Comparison of ENCODE assay signal across 19 cellular contexts in genomic region chr1:31487143-31487542, GRCh38.
DNase-seq lines count a peak whose midpoint lies in the region; ATAC-seq and TF ChIP-seq lines count a peak whose summit lies in the region.
"Had no signal": no experiment of that assay in that cellular context is flagged by ENCODE, and none has a peak within 500 bp of the region (broad histone marks: within the 10 kb centered on the region; RNA-seq: fewer than 3 reads in every experiment).

No MANE protein-coding gene starts in this region.

- H3K4me3 ChIP-seq in Karpas-422 (ENCODE audit: low read length) (no peak overlapping the region), adipocyte (ENCODE audit: low read length) (no peak overlapping the region), parathyroid adenoma (ENCODE audit: low read depth, low read length) (no peak overlapping the region), osteoblast (ENCODE audit: insufficient read depth, low read length) (no peak overlapping the region)
- H3K4me3 ChIP-seq: hepatocyte, SJSA1 had no signal

- no peaks in the 10 kb centered on the region for H4K20me1 ChIP-seq in Karpas-422 (ENCODE audit: insufficient read depth, low read depth, low read length)
- H4K20me1 ChIP-seq in osteoblast (ENCODE audit: insufficient read depth, low read length), result no peaks in the 10 kb centered on the region

- peaks cover 4% of the 10 kb centered on the region for H3K27me3 Mint-ChIP-seq in activated CD8-positive, alpha-beta memory T cell treated with anti-CD3 and anti-CD28 coated beads, Interleukin-2, amount 10 ng/mL, durations not matched to agents 7 days and 5 days
- H3K27me3 Mint-ChIP-seq: stimulated activated naive CD8-positive, alpha-beta T cell treated with anti-CD3 and anti-CD28 coated beads, Interleukin-15, amount 100 ng/mL, for 72 hours had no signal

- no peak overlapping the region for H3K4me3 Mint-ChIP-seq in activated CD8-positive, alpha-beta memory T cell treated with anti-CD3 and anti-CD28 coated beads, Interleukin-2, amount 10 ng/mL, durations not matched to agents 7 days and 5 days
- H3K4me3 Mint-ChIP-seq: CD8-positive, alpha-beta T cell; endodermal cell; mesothelial cell of epicardium; stimulated activated naive CD8-positive, alpha-beta T cell treated with anti-CD3 and anti-CD28 coated beads, Interleukin-15, amount 100 ng/mL, for 72 hours had no signal

- TF ChIP-seq CTCF in parathyroid adenoma (IDR thresholded peaks at IDR 0.05) (no peak), osteoblast (IDR thresholded peaks at IDR 0.05; ENCODE audit: extremely low read depth, low read depth, low read length) (no peak)

- H3K79me2 ChIP-seq in Karpas-422 (ENCODE audit: low read length) (no peaks in the 10 kb centered on the region), parathyroid adenoma (no peaks in the 10 kb centered on the region), osteoblast (ENCODE audit: insufficient read depth, low read length) (no peaks in the 10 kb centered on the region)
- H3K79me2 ChIP-seq: hepatocyte had no signal

- DNase-seq in activated CD8-positive, alpha-beta memory T cell treated with anti-CD3 and anti-CD28 coated beads, Interleukin-2, amount 10 ng/mL, durations not matched to agents 7 days and 5 days, result peak; percentile 39
- DNase-seq in activated CD8-positive, alpha-beta memory T cell treated with anti-CD3 and anti-CD28 coated beads, Interleukin-2, amount 50 U/mL, for 4 hours, result no peak
- no peak for DNase-seq in Karpas-422
- DNase-seq in adipocyte (ENCODE audit: low read depth), result peak; percentile 12
- DNase-seq in pons (ENCODE audit: low spot score), result no peak
- no peak for DNase-seq in osteoblast (ENCODE audit: insufficient read length, low spot score, missing footprints)
- DNase-seq: aorta; CD8-positive, alpha-beta T cell; cerebellar nuclear complex; endodermal cell; NCI-H1930; NCI-H526 treated with DMSO at 0.1 percent for 48 hours; right cardiac atrium; stimulated activated naive CD8-positive, alpha-beta T cell treated with anti-CD3 and anti-CD28 coated beads, Interleukin-15, amount 100 ng/mL, for 72 hours had no signal

- peaks cover 1% of the 10 kb centered on the region for H3K36me3 Mint-ChIP-seq in activated CD8-positive, alpha-beta memory T cell treated with anti-CD3 and anti-CD28 coated beads, Interleukin-2, amount 10 ng/mL, durations not matched to agents 7 days and 5 days
- H3K36me3 Mint-ChIP-seq: CD8-positive, alpha-beta T cell; mesothelial cell of epicardium had no signal

- CTCF ChIA-PET in activated CD8-positive, alpha-beta memory T cell treated with anti-CD3 and anti-CD28 coated beads, Interleukin-2, amount 10 ng/mL, durations not matched to agents 7 days and 5 days (lab: Charles Lee), result interaction anchor here (1.5 to 2.9 kb wide), 2 partner anchors 62 to 302 kb away, joined by 4 to 8 read pairs; no protein-coding TSS in a partner anchor

- H3K9me3 Mint-ChIP-seq in activated CD8-positive, alpha-beta memory T cell treated with anti-CD3 and anti-CD28 coated beads, Interleukin-2, amount 10 ng/mL, durations not matched to agents 7 days and 5 days (ENCODE audit: low read depth), result peaks cover 4% of the 10 kb centered on the region

- H3K36me3 ChIP-seq in Karpas-422 (ENCODE audit: insufficient read depth, low read length) (no peaks in the 10 kb centered on the region), adipocyte (ENCODE audit: control insufficient read depth, insufficient read depth, low read length, severe bottlenecking) (no peaks in the 10 kb centered on the region), parathyroid adenoma (ENCODE audit: control insufficient read depth, insufficient read depth, low read length) (no peaks in the 10 kb centered on the region), osteoblast (ENCODE audit: insufficient read depth, low read length) (no peaks in the 10 kb centered on the region)
- H3K36me3 ChIP-seq: SJSA1 had no signal

- H3K4me1 ChIP-seq in Karpas-422 (ENCODE audit: low read length) (peaks cover 43% of the 10 kb centered on the region), adipocyte (ENCODE audit: control insufficient read depth, insufficient read depth, low read length) (peaks cover 18% of the 10 kb centered on the region), parathyroid adenoma (peaks cover 2% of the 10 kb centered on the region), osteoblast (ENCODE audit: insufficient read depth, low read length) (peaks cover 10% of the 10 kb centered on the region)
- H3K4me1 ChIP-seq: SJSA1 had no signal

- peaks cover 9% of the 10 kb centered on the region for H3K4me1 Mint-ChIP-seq in activated CD8-positive, alpha-beta memory T cell treated with anti-CD3 and anti-CD28 coated beads, Interleukin-2, amount 10 ng/mL, durations not matched to agents 7 days and 5 days

- H2AFZ ChIP-seq in Karpas-422 (ENCODE audit: low read length) (0 out of 2 replicates have a peak overlapping the region, but pooled peaks have one; percentile 17), parathyroid adenoma (peak overlapping the region; percentile 30), osteoblast (ENCODE audit: low read length) (no peak overlapping the region)
- H2AFZ ChIP-seq: hepatocyte had no signal

- no peaks in the 10 kb centered on the region; the same call in 1 of the 2 replicates for H3K9me3 ChIP-seq in Karpas-422 (ENCODE audit: low read length)
- peaks cover 8% of the 10 kb centered on the region for H3K9me3 ChIP-seq in adipocyte (ENCODE audit: control insufficient read depth, low read length)
- H3K9me3 ChIP-seq in parathyroid adenoma (ENCODE audit: control insufficient read depth, low read length), result no peaks in the 10 kb centered on the region
- H3K9me3 ChIP-seq in osteoblast (ENCODE audit: low read depth, low read length), result no peaks in the 10 kb centered on the region
- H3K9me3 ChIP-seq: SJSA1 had no signal

- no peaks in the 10 kb centered on the region for H3K9me2 ChIP-seq in Karpas-422 (replicated peaks; ENCODE audit: insufficient read depth, low read length)

- H3K9ac ChIP-seq in Karpas-422 (ENCODE audit: low read length) (no peak overlapping the region), adipocyte (ENCODE audit: low read length) (no peak overlapping the region), parathyroid adenoma (no peak overlapping the region)

- H3K27ac ChIP-seq in Karpas-422 (ENCODE audit: low read length), result no peak overlapping the region
- no peak overlapping the region for H3K27ac ChIP-seq in parathyroid adenoma
- no peak overlapping the region for H3K27ac ChIP-seq in osteoblast (ENCODE audit: low read depth, low read length)
- H3K27ac ChIP-seq: hepatocyte, SJSA1 had no signal

- H3K27ac Mint-ChIP-seq in activated CD8-positive, alpha-beta memory T cell treated with anti-CD3 and anti-CD28 coated beads, Interleukin-2, amount 10 ng/mL, durations not matched to agents 7 days and 5 days, result peak overlapping the region; percentile 69
- H3K27ac Mint-ChIP-seq: CD8-positive, alpha-beta T cell; endodermal cell; mesothelial cell of epicardium had no signal

- peak; percentile 36 for ATAC-seq in activated CD8-positive, alpha-beta memory T cell treated with anti-CD3 and anti-CD28 coated beads, Interleukin-2, amount 10 ng/mL, durations not matched to agents 7 days and 5 days
- ATAC-seq in GM18861 (IDR thresholded peaks at IDR 0.05; ENCODE audit: unreplicated experiment), result no peak
- ATAC-seq: CD8-positive, alpha-beta T cell; right cardiac atrium; stimulated activated naive CD8-positive, alpha-beta T cell treated with anti-CD3 and anti-CD28 coated beads, Interleukin-15, amount 100 ng/mL, for 72 hours had no signal

- H3K27me3 ChIP-seq in Karpas-422 (ENCODE audit: low read length) (no peaks in the 10 kb centered on the region), adipocyte (replicated peaks; ENCODE audit: control insufficient read depth, insufficient read depth, low read length) (peaks cover 63% of the 10 kb centered on the region), parathyroid adenoma (ENCODE audit: control insufficient read depth, insufficient read depth, low read length) (no peaks in the 10 kb centered on the region), osteoblast (ENCODE audit: insufficient read depth, low read length) (peaks cover 49% of the 10 kb centered on the region)
- H3K27me3 ChIP-seq: hepatocyte, SJSA1 had no signal

- H3K4me2 ChIP-seq in Karpas-422 (ENCODE audit: low read depth, low read length, poor library complexity, severe bottlenecking) (no peak overlapping the region), parathyroid adenoma (ENCODE audit: low read length) (no peak overlapping the region), osteoblast (ENCODE audit: insufficient read depth, low read length) (no peak overlapping the region)
- H3K4me2 ChIP-seq: hepatocyte had no signal

Comparison
In these comparisons a context has a peak if more than half of its experiments do, and no peak if none do; other contexts are left out.
1. DNase-seq: peak in activated CD8-positive, alpha-beta memory T cell treated with anti-CD3 and anti-CD28 coated beads, Interleukin-2, amount 10 ng/mL, durations not matched to agents 7 days and 5 days (single experiment) and adipocyte (single experiment); none in activated CD8-positive, alpha-beta memory T cell treated with anti-CD3 and anti-CD28 coated beads, Interleukin-2, amount 50 U/mL, for 4 hours (single experiment), Karpas-422 (single experiment), pons (single experiment) and osteoblast (single experiment).